Comparison of ENCODE assay signal across 9 cellular contexts in genomic region chr15:96428742-96429141, GRCh38.
A peak's percentile ranks its signal among the peaks of the same experiment; 100 is the strongest.
DNase-seq lines count a peak whose midpoint lies in the region; ATAC-seq and TF ChIP-seq lines count a peak whose summit lies in the region.
"Had no signal": no experiment of that assay in that cellular context is flagged by ENCODE, and none has a peak within 500 bp of the region (broad histone marks: within the 10 kb centered on the region; RNA-seq: fewer than 3 reads in every experiment).

No MANE protein-coding gene starts in this region.

- DNase-seq in HFFc6 (peak; percentile 97), astrocyte of the cerebellum (ENCODE audit: low read depth) (peak; percentile 78), right atrium auricular region (ENCODE audit: low spot score) (peak; percentile 78), HAP-1 (ENCODE audit: low spot score in 2 of 2) (no peak), epidermal melanocyte (ENCODE audit: insufficient read length, low spot score) (no peak), anterior cingulate cortex (lab: John Stamatoyannopoulos, UW) (no peak)
- DNase-seq: activated CD4-positive, alpha-beta T cell treated with anti-CD3 and anti-CD28 coated beads, Interleukin-2, amount 50 U/mL, for 1 hour had no signal

- H3K27ac ChIP-seq in right atrium auricular region (peak overlapping the region in 1 of 2 donors; percentile 62), subcutaneous abdominal adipose tissue (ENCODE audit: low read depth, low read length) (peak overlapping the region; percentile 33)

- TF ChIP-seq CTCF in HFFc6 (IDR thresholded peaks at IDR 0.05): no peak
- no peak for TF ChIP-seq CTCF in astrocyte of the cerebellum (IDR thresholded peaks at IDR 0.05; ENCODE audit: low read depth, low read length, missing control alignments)
- TF ChIP-seq CTCF in right atrium auricular region (IDR thresholded peaks at IDR 0.05): no peak

- H3K36me3 ChIP-seq in right atrium auricular region (no peaks in the 10 kb centered on the region), subcutaneous abdominal adipose tissue (ENCODE audit: control insufficient read depth in 5 of 5, insufficient read depth in 5 of 5, low read length in 5 of 5) (no peaks in the 10 kb centered on the region), HAP-1 (replicated peaks) (no peaks in the 10 kb centered on the region)

- no peak overlapping the region for H3K4me3 Mint-ChIP-seq in HFFc6

- in situ Hi-C loops in astrocyte of the cerebellum (cut with HindIII; ENCODE audit: low sequenced_read_pairs) (no loop called here), HAP-1 (cut with MboI; ENCODE audit: low sequenced_read_pairs) (no loop called here)

- H3K4me1 ChIP-seq in right atrium auricular region (peaks cover 0 to 7% of the 10 kb centered on the region in 2 donors), subcutaneous abdominal adipose tissue (ENCODE audit: control insufficient read depth in 5 of 5, insufficient read depth in 5 of 5, low read length in 5 of 5) (peaks cover 0 to 13% (median 6%) of the 10 kb centered on the region in 5 donors), HAP-1 (no peaks in the 10 kb centered on the region)

- H3K9me3 ChIP-seq in right atrium auricular region (no peaks in the 10 kb centered on the region), subcutaneous abdominal adipose tissue (ENCODE audit: control insufficient read depth in 5 of 5, low read length in 5 of 5) (peaks cover 0 to 4% (median 0%) of the 10 kb centered on the region in 5 donors), HAP-1 (no peaks in the 10 kb centered on the region)

- H3K27me3 ChIP-seq in right atrium auricular region (no peaks in the 10 kb centered on the region), subcutaneous abdominal adipose tissue (ENCODE audit: control insufficient read depth in 5 of 5, insufficient read depth in 4 of 5, low read length in 5 of 5) (peaks cover 0 to 2% (median 0%) of the 10 kb centered on the region in 5 donors), HAP-1 (ENCODE audit: low read depth) (peaks cover 11% of the 10 kb centered on the region)

- peaks cover 8% of the 10 kb centered on the region for H3K27me3 Mint-ChIP-seq in HFFc6 (ENCODE audit: insufficient read depth)

- H3K9ac ChIP-seq in subcutaneous abdominal adipose tissue (ENCODE audit: low read length in 5 of 5): no peak overlapping the region

- H3K4me1 Mint-ChIP-seq in HFFc6 (ENCODE audit: low read depth): peaks cover 23% of the 10 kb centered on the region

- H3K36me3 Mint-ChIP-seq in HFFc6 (ENCODE audit: low read depth): no peaks in the 10 kb centered on the region

- peak overlapping the region; percentile 54; the same call in 1 of the 2 replicates for H3K27ac Mint-ChIP-seq in HFFc6

- no peaks in the 10 kb centered on the region for H3K9me3 Mint-ChIP-seq in HFFc6

- ATAC-seq in GM21526 (IDR thresholded peaks at IDR 0.05; ENCODE audit: low FRiP score, unreplicated experiment): no peak

- H3K4me3 ChIP-seq in astrocyte of the cerebellum (ENCODE audit: low read depth, low read length): no peak overlapping the region
- no peak overlapping the region for H3K4me3 ChIP-seq in right atrium auricular region
- H3K4me3 ChIP-seq in subcutaneous abdominal adipose tissue (ENCODE audit: low read depth in 1 of 5, low read length in 5 of 5): no peak overlapping the region
- H3K4me3 ChIP-seq in HAP-1: no peak overlapping the region

Comparison
In these comparisons a context has a peak if more than half of its experiments do, and no peak if none do; other contexts are left out.
1. DNase-seq: peak in HFFc6 (single experiment), astrocyte of the cerebellum (single experiment) and right atrium auricular region (single experiment); none in HAP-1 (0 of 2), epidermal melanocyte (single experiment) and anterior cingulate cortex (0 of 58).